34 cellular contexts compared by ENCODE assay signal in the genomic region with DNA sequence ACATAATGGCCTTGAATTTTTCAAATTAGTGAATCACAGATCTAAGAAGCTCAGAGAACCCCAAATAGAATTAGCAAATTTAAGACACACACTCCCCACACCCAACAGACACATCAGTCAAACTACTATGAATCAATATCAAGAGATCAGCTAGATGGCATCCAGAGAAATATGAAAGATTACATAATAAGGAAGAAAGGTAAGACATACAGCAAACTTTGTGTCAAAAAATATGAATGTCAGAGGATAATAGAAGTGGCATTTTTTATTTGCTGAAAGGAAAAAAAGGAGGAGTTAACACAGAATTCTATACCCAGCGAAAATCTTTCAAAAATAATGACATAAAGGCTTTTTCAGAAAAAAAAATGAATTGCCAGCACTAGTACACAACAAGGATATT.
"Had no signal": no experiment of that assay in that cellular context is flagged by ENCODE, and none has a peak within 500 bp of the region (broad histone marks: within the 10 kb centered on the region; RNA-seq: fewer than 3 reads in every experiment).

No MANE protein-coding gene starts in this region.

- H3K4me3 ChIP-seq: adrenal gland, body of pancreas, breast epithelium had no signal

- FAIRE-seq: astrocyte, TTC549 had no signal

- H3K27me3 ChIP-seq: adrenal gland, body of pancreas, brain microvascular endothelial cell, breast epithelium had no signal

- H3K4me1 ChIP-seq: adrenal gland, body of pancreas, breast epithelium had no signal

- H3K27ac ChIP-seq: adrenal gland, body of pancreas, brain microvascular endothelial cell, breast epithelium, VCaP had no signal

- DNase-seq: activated CD4-positive, alpha-beta memory T cell treated with anti-CD3 and anti-CD28 coated beads, Interleukin-2, amount 10 ng/mL, durations not matched to agents 7 days and 5 days; activated CD4-positive, alpha-beta T cell treated with anti-CD3 and anti-CD28 coated beads for 1 hour; activated CD4-positive, alpha-beta T cell treated with anti-CD3 and anti-CD28 coated beads for 36 hours; activated CD4-positive, alpha-beta T cell treated with anti-CD3 and anti-CD28 coated beads for 48 hours; activated CD4-positive, alpha-beta T cell treated with anti-CD3 and anti-CD28 coated beads, Interleukin-2, amount 10 ng/mL, durations not matched to agents 7 days and 5 days; activated CD4-positive, alpha-beta T cell treated with anti-CD3 and anti-CD28 coated beads, Interleukin-2, amount 50 U/mL, for 48 hours; activated CD4-positive, CD25-positive, alpha-beta regulatory T cell; activated CD8-positive, alpha-beta memory T cell treated with anti-CD3 and anti-CD28 coated beads for 24 hours; activated CD8-positive, alpha-beta memory T cell treated with anti-CD3 and anti-CD28 coated beads, Interleukin-2, amount 10 ng/mL, durations not matched to agents 7 days and 5 days; activated CD8-positive, alpha-beta memory T cell treated with anti-CD3 and anti-CD28 coated beads, Interleukin-2, amount 50 U/mL, for 48 hours; activated CD8-positive, alpha-beta T cell treated with anti-CD3 and anti-CD28 coated beads, Interleukin-2, amount 10 ng/mL, durations not matched to agents 7 days and 5 days; activated effector memory CD4-positive, alpha-beta T cell treated with Interleukin-2 at 50 U/mL for 16 hours; activated gamma-delta T cell; activated naive CD4-positive, alpha-beta T cell; activated naive CD4-positive, alpha-beta T cell treated with anti-CD3 and anti-CD28 coated beads for 36 hours; activated naive CD4-positive, alpha-beta T cell treated with anti-CD3 and anti-CD28 coated beads, Interleukin-2, amount 50 U/mL, for 16 hours; activated naive CD8-positive, alpha-beta T cell treated with anti-CD3 and anti-CD28 coated beads for 36 hours; activated T-cell treated with anti-CD3 and anti-CD28 coated beads, Interleukin-2, amount 50 U/mL, for 24 hours; activated T-cell treated with anti-CD3 and anti-CD28 coated beads, Interleukin-2, amount 50 U/mL, for 48 hours; adrenal gland; amniotic stem cell; aorta; body of pancreas; brain microvascular endothelial cell; central memory CD4-positive, alpha-beta T cell; T-helper 1 cell; T-helper 2 cell; T-helper 9 cell had no signal

- H3K36me3 ChIP-seq: adrenal gland, brain microvascular endothelial cell, breast epithelium had no signal

- H3K9me3 ChIP-seq: body of pancreas had no signal

- ATAC-seq: activated CD4-positive, alpha-beta T cell treated with anti-CD3 and anti-CD28 coated beads for 36 hours; activated CD4-positive, CD25-positive, alpha-beta regulatory T cell treated with anti-CD3 and anti-CD28 coated beads, Interleukin-2, amount 50 U/mL, for 24 hours; activated CD8-positive, alpha-beta memory T cell treated with anti-CD3 and anti-CD28 coated beads, Interleukin-2, amount 10 ng/mL, durations not matched to agents 7 days and 5 days; activated CD8-positive, alpha-beta T cell treated with anti-CD3 and anti-CD28 coated beads, Interleukin-2, amount 10 ng/mL, durations not matched to agents 7 days and 5 days; activated naive CD4-positive, alpha-beta T cell treated with anti-CD3 and anti-CD28 coated beads, Interleukin-2, amount 50 U/mL, for 72 hours; body of pancreas had no signal
